In the genomic region with DNA sequence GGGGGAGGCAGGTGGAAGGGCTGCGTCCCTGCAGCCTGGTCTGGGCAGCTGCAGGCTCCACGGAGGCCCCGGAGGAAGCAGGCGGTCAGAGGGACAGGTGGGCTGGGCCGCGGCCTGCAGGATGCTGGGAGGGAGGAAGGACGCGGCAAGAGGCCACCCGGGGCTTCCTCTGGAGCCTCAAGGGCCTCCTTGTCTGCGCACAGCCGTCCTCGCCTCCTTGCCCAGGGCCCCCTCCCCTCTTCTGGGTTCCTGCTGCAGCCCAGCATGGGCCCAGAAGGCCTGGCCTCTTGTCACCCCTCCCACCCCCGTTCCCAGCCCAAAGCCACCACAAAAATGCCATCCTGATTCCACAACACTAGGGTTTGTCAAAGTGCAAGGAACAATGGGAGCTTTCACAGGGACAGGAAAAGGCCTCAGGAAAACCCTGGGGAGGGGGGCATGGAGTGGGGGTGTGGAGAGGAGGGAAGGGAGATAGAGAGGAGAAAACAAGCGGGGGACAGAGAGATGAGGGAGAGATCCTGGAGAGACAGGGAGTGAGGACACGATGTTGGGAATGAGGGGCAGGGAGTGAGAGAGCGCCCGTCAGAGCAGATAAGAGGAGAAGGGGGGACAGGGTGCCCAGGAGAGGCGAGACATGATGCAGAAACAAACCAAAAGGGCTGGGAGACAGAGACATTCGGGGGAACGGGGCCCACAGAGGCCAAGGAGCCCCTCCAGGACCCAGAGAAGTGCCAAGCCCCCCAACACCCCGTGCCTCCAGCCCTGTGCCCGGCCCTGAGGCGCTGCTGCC, we compare ENCODE assay signal across 10 cellular contexts. TPM values are rescaled to one million over a fixed set of nuclear protein-coding genes. Genes with fewer than 3 reads are reported as not detected.
DNase-seq lines count a peak whose midpoint lies in the region; FAIRE-seq lines count a peak whose summit lies in the region.
"Had no signal": no experiment of that assay in that cellular context is flagged by ENCODE, and none has a peak within 500 bp of the region (broad histone marks: within the 10 kb centered on the region; RNA-seq: fewer than 3 reads in every experiment).

No MANE protein-coding gene starts in this region.

- H3K4me1 ChIP-seq in muscle layer of colon (ENCODE audit: insufficient read depth, low read length): no peaks in the 10 kb centered on the region

- DNase-seq in SK-N-MC (ENCODE audit: low read depth, low spot score): no peak
- DNase-seq in foreskin melanocyte: peak; percentile 96
- DNase-seq in urothelium cell line (ENCODE audit: low spot score): peak; percentile 88
- DNase-seq in HTR-8/SVneo (ENCODE audit: insufficient read length, low spot score): no peak
- no peak for DNase-seq in NCI-H2029 treated with DMSO at 0.1 percent for 48 hours (lab: John Stamatoyannopoulos, UW)
- DNase-seq in activated CD4-positive, alpha-beta memory T cell treated with anti-CD3 and anti-CD28 coated beads, Interleukin-2, amount 10 ng/mL, durations not matched to agents 7 days and 5 days: no peak
- DNase-seq: NCI-H2081 had no signal

- FAIRE-seq in urothelium cell line (lab: Jason Lieb, UNC) (peak; percentile 35), HTR-8/SVneo (lab: Jason Lieb, UNC) (no peak)
- FAIRE-seq: GM18507 had no signal

- peaks cover 2% of the 10 kb centered on the region for H3K4me1 Mint-ChIP-seq in activated CD4-positive, alpha-beta memory T cell treated with anti-CD3 and anti-CD28 coated beads, Interleukin-2, amount 10 ng/mL, durations not matched to agents 7 days and 5 days

- H3K4me3 ChIP-seq in SK-N-MC (peak overlapping the region; percentile 47), muscle layer of colon (ENCODE audit: low read depth in 1 of 2, low read length in 2 of 2) (no peak overlapping the region)

- no peaks in the 10 kb centered on the region for H3K36me3 Mint-ChIP-seq in activated CD4-positive, alpha-beta memory T cell treated with anti-CD3 and anti-CD28 coated beads, Interleukin-2, amount 10 ng/mL, durations not matched to agents 7 days and 5 days (ENCODE audit: low read depth)

- H3K27me3 ChIP-seq in muscle layer of colon (ENCODE audit: control insufficient read depth in 1 of 2, insufficient read depth in 2 of 2, low read length in 2 of 2): no peaks in the 10 kb centered on the region

- no peak overlapping the region for H3K27ac Mint-ChIP-seq in activated CD4-positive, alpha-beta memory T cell treated with anti-CD3 and anti-CD28 coated beads, Interleukin-2, amount 10 ng/mL, durations not matched to agents 7 days and 5 days

- H3K9me3 Mint-ChIP-seq in activated CD4-positive, alpha-beta memory T cell treated with anti-CD3 and anti-CD28 coated beads, Interleukin-2, amount 10 ng/mL, durations not matched to agents 7 days and 5 days: no peaks in the 10 kb centered on the region

- H3K36me3 ChIP-seq in SK-N-MC (ENCODE audit: insufficient read depth, low read length) (no peaks in the 10 kb centered on the region), muscle layer of colon (ENCODE audit: insufficient read depth, low read length) (no peaks in the 10 kb centered on the region)
- H3K36me3 ChIP-seq: neutrophil had no signal

- H3K4me3 Mint-ChIP-seq in activated CD4-positive, alpha-beta memory T cell treated with anti-CD3 and anti-CD28 coated beads, Interleukin-2, amount 10 ng/mL, durations not matched to agents 7 days and 5 days: no peak overlapping the region

- CTCF ChIA-PET in activated CD4-positive, alpha-beta memory T cell treated with anti-CD3 and anti-CD28 coated beads, Interleukin-2, amount 10 ng/mL, durations not matched to agents 7 days and 5 days (lab: Charles Lee): interaction anchor here (0.7 kb wide), 1 partner anchor 14 kb away, joined by 4 read pairs; no protein-coding TSS in a partner anchor

- no peaks in the 10 kb centered on the region for H3K27me3 Mint-ChIP-seq in activated CD4-positive, alpha-beta memory T cell treated with anti-CD3 and anti-CD28 coated beads, Interleukin-2, amount 10 ng/mL, durations not matched to agents 7 days and 5 days

- POLR2A ChIA-PET in activated CD4-positive, alpha-beta memory T cell treated with anti-CD3 and anti-CD28 coated beads, Interleukin-2, amount 10 ng/mL, durations not matched to agents 7 days and 5 days (lab: Charles Lee): no interaction called here

- H3K9me3 ChIP-seq in SK-N-MC (ENCODE audit: low read depth, low read length): no peaks in the 10 kb centered on the region
- H3K9me3 ChIP-seq in muscle layer of colon (ENCODE audit: low read length): no peaks in the 10 kb centered on the region
- H3K9me3 ChIP-seq: neutrophil had no signal

- H3K9ac ChIP-seq in SK-N-MC (ENCODE audit: insufficient read length) (no peak overlapping the region), muscle layer of colon (ENCODE audit: low read length) (peak overlapping the region; percentile 17)

- H3K27ac ChIP-seq in SK-N-MC: peak overlapping the region; percentile 91
- H3K27ac ChIP-seq in muscle layer of colon (ENCODE audit: low read depth, low read length): no peak overlapping the region
- H3K27ac ChIP-seq: neutrophil had no signal

RNA-seq across cellular contexts. Expression of a gene that starts 41.8 kb away (rescaled TPM):
- 1 to 10 TPM; 1.5 TPM for total RNA-seq in activated CD4-positive, alpha-beta memory T cell treated with anti-CD3 and anti-CD28 coated beads, Interleukin-2, amount 10 ng/mL, durations not matched to agents 7 days and 5 days

RNA-seq across cellular contexts. Expression of a gene that starts 56.4 kb away (rescaled TPM):
- total RNA-seq in activated CD4-positive, alpha-beta memory T cell treated with anti-CD3 and anti-CD28 coated beads, Interleukin-2, amount 10 ng/mL, durations not matched to agents 7 days and 5 days: 10 to 100 TPM; 80.7 to 88.4 TPM

Comparison
In these comparisons a context has a peak if more than half of its experiments do, and no peak if none do; other contexts are left out.
1. DNase-seq: peak in foreskin melanocyte (single experiment) and urothelium cell line (single experiment); none in SK-N-MC (single experiment), HTR-8/SVneo (single experiment), NCI-H2029 treated with DMSO at 0.1 percent for 48 hours (single experiment) and activated CD4-positive, alpha-beta memory T cell treated with anti-CD3 and anti-CD28 coated beads, Interleukin-2, amount 10 ng/mL, durations not matched to agents 7 days and 5 days (single experiment).